In the genomic region with DNA sequence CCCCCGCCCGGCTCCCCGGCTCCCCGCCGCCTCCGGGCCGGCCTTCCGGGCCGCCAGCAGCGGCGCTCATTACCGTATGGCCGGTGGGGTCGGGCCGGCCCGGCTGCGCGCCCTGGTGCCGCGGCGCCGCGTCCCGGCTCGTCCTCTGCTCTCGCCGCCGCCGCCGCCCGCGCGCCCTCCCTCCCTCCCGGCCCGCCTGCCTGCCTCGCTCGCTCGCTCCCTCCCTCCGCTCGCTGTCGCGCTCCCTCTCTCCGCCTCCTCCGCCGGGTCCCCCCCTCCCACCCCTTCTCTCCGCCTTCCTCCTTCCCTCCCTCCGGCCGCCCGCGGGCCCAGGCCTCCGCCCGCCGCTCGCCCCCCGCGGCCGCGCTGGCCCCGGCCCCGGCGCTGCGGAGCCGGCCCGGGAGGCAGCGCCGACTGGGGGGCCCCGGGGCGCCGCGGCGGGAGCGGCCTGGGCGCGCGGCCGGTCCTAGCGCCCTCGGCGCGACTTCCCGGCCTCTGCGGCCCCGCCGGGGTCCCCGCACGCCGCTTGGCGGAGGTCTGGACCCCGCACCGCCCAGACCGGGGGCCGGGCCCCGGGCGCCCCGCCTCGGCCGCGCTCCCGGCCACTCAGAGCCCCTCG, we compare ENCODE assay signal across 8 cellular contexts. TPM values are rescaled to one million over a fixed set of nuclear protein-coding genes. Genes with fewer than 3 reads are reported as not detected.
A peak's percentile ranks its signal among the peaks of the same experiment; 100 is the strongest.
DNase-seq lines count a peak whose midpoint lies in the region; FAIRE-seq and TF ChIP-seq lines count a peak whose summit lies in the region.

TSS of gene DNMT3A (minus strand) at position 173 of the 619 bp plus-strand sequence. CDS start 27,941 bp downstream, outside the sequence.

- H3K4me1 ChIP-seq in skeletal muscle tissue (ENCODE audit: control insufficient read depth in 3 of 3, insufficient read depth in 3 of 3, low read length in 3 of 3): peaks cover 32 to 41% (median 36%) of the 10 kb centered on the region in 3 donors

- DNase-seq in GM12891 (ENCODE audit: insufficient read length, low spot score) (peak; percentile 73), HFF-Myc (ENCODE audit: extremely low read depth, low read depth) (no peak), NAMALWA (ENCODE audit: low spot score) (peak; percentile 59), immature natural killer cell (peak; percentile 30 to 44 (median 41)), DMS153 treated with DMSO at 0.1 percent for 48 hours (lab: John Stamatoyannopoulos, UW; ENCODE audit: unreplicated experiment) (no peak)
- peak; percentile 30 for DNase-seq in central memory CD4-positive, alpha-beta T cell

- peak within 1 kb of the TSS; percentile 61 to 92 (median 61) for H3K9ac ChIP-seq in skeletal muscle tissue (ENCODE audit: low read depth in 1 of 3, low read length in 3 of 3)

- peak within 1 kb of the TSS; percentile 49 for H3K4me3 ChIP-seq in HFF-Myc (replicated peaks; ENCODE audit: low read depth, low read length)
- H3K4me3 ChIP-seq in skeletal muscle tissue (ENCODE audit: low read length in 3 of 3): peak within 1 kb of the TSS; percentile 65 to 72 (median 71)

- no peaks in the 10 kb centered on the region for H3K9me3 ChIP-seq in skeletal muscle tissue (ENCODE audit: control insufficient read depth in 3 of 3, low read length in 3 of 3)

- peaks cover 0 to 4% (median 0%) of the 10 kb centered on the region in 3 donors for H3K36me3 ChIP-seq in skeletal muscle tissue (ENCODE audit: control insufficient read depth in 3 of 3, insufficient read depth in 3 of 3, low read length in 3 of 3)

- H3K4me1 Mint-ChIP-seq in immature natural killer cell: peaks cover 20 to 26% of the 10 kb centered on the region in 2 donors

- peak; percentile 81 for FAIRE-seq in GM12891 (lab: Jason Lieb, UNC)

- TF ChIP-seq POLR2A in GM12891 (IDR thresholded peaks at IDR 0.05; ENCODE audit: low read depth, low read length): no peak

- peak within 1 kb of the TSS; percentile 67 to 85 (median 78) for H3K4me3 Mint-ChIP-seq in immature natural killer cell

- no peaks in the 10 kb centered on the region for H3K36me3 Mint-ChIP-seq in immature natural killer cell

- H3K27me3 ChIP-seq in skeletal muscle tissue (ENCODE audit: control insufficient read depth in 3 of 3, insufficient read depth in 3 of 3, low read length in 3 of 3): no peaks in the 10 kb centered on the region

- peak within 1 kb of the TSS in 2 of 6 donors; percentile 28 to 55 for H3K27ac Mint-ChIP-seq in immature natural killer cell

- peak within 1 kb of the TSS; percentile 89 for H3K27ac ChIP-seq in VCaP
- peak within 1 kb of the TSS; percentile 32 for H3K27ac ChIP-seq in skeletal muscle tissue (ENCODE audit: low read depth, low read length)

- peaks cover 2 to 5% (median 3%) of the 10 kb centered on the region in 3 donors for H3K27me3 Mint-ChIP-seq in immature natural killer cell (ENCODE audit: low read depth in 3 of 3)

- TF ChIP-seq CTCF in HFF-Myc (IDR thresholded peaks at IDR 0.05; ENCODE audit: low read depth, low read length, missing control alignments): no peak
- TF ChIP-seq CTCF in VCaP (conservative IDR thresholded peaks at IDR 0.05): no peak

- no peaks in the 10 kb centered on the region for H3K9me3 Mint-ChIP-seq in immature natural killer cell

TF ChIP-seq in GM12891, 5 proteins besides CTCF, POLR2A, EP300 and RAD21:
- no peak for TF ChIP-seq POU2F2 (IDR thresholded peaks at IDR 0.05; ENCODE audit: low read depth, low read length)
- TF ChIP-seq TAF1 (IDR thresholded peaks at IDR 0.05; ENCODE audit: low read depth, low read length): no peak
- no peak for TF ChIP-seq SPI1 (IDR thresholded peaks at IDR 0.05; ENCODE audit: low read depth, low read length)
- no peak for TF ChIP-seq PAX5 (IDR thresholded peaks at IDR 0.05; ENCODE audit: insufficient read depth, low read length, severe bottlenecking)
- TF ChIP-seq POLR2AphosphoS5 (IDR thresholded peaks at IDR 0.05; ENCODE audit: low read depth, low read length): no peak
TF ChIP-seq in GM12891: peak in this region for 0.

RNA-seq across cellular contexts. Expression of gene DNMT3A, which starts in this region (rescaled TPM):
- polyA plus RNA-seq in GM12891 (2012; ENCODE audit: low read depth, missing spikeins): 35.0 TPM
- polyA plus RNA-seq in immature natural killer cell: 10 to 100 TPM in 1 of 3 donors, 1 to 10 TPM in 2; 9.4 to 15.9 (median 9.9) TPM
- total RNA-seq in skeletal muscle tissue: 62.1 TPM

Comparison
In these comparisons a context has a peak if more than half of its experiments do, and no peak if none do; other contexts are left out.
1. DNase-seq: peak in GM12891 (single experiment), NAMALWA (single experiment), central memory CD4-positive, alpha-beta T cell (single experiment) and immature natural killer cell (3 of 3); none in HFF-Myc (single experiment) and DMS153 treated with DMSO at 0.1 percent for 48 hours (single experiment).